In genomic region chr2:127054996-127055785, GRCh38 we compare ENCODE assay signal across 16 cellular contexts.
"Had no signal": no experiment of that assay in that cellular context is flagged by ENCODE, and none has a peak within 500 bp of the region (broad histone marks: within the 10 kb centered on the region; RNA-seq: fewer than 3 reads in every experiment).

No MANE protein-coding gene starts in this region.

- H3K9me2 ChIP-seq: SK-N-SH had no signal

- H3K36me3 ChIP-seq: ascending aorta, breast epithelium had no signal

- H3K9me3 ChIP-seq: ascending aorta, breast epithelium, left lung, SK-N-SH, suprapubic skin had no signal

- FAIRE-seq: endometrium, islet of Langerhans had no signal

- H3K4me3 ChIP-seq: ascending aorta, breast epithelium, left lung, suprapubic skin had no signal

- H3K27me3 ChIP-seq: ascending aorta, breast epithelium, left lung, suprapubic skin had no signal

- ATAC-seq: left lung; natural killer cell; sciatic nerve; stimulated activated naive B cell treated with anti-CD40 and anti-IgM and Interleukin-4, amounts not matched to agents 10 μg/mL and 1 μg/mL and 100 μg/mL, for 72 hours; T-cell had no signal

- H3K4me2 ChIP-seq: SK-N-SH had no signal

- H3K9ac ChIP-seq: SK-N-SH had no signal

- H3K27ac ChIP-seq: ascending aorta, breast epithelium, left lung, suprapubic skin had no signal

- DNase-seq: activated CD4-positive, alpha-beta T cell treated with anti-CD3 and anti-CD28 coated beads, Interleukin-2, amount 50 U/mL, for 48 hours; activated naive CD4-positive, alpha-beta T cell treated with anti-CD3 and anti-CD28 coated beads, Interleukin-2, amount 10 ng/mL, durations not matched to agents 7 days and 5 days; activated T-cell treated with anti-CD3 and anti-CD28 coated beads, Interleukin-2, amount 50 U/mL, for 24 hours; natural killer cell; SK-N-SH; stimulated activated CD4-positive, alpha-beta T cell treated with anti-CD3 and anti-CD28 coated beads, Interleukin-2, amount 100 ng/mL, for 24 hours; stimulated activated naive B cell treated with anti-CD40 and anti-IgM and Interleukin-4, amounts not matched to agents 10 μg/mL and 1 μg/mL and 100 μg/mL, for 72 hours; T-cell; T1000 had no signal

- H3K4me1 ChIP-seq: ascending aorta, breast epithelium had no signal
